25 cellular contexts compared by ENCODE assay signal in genomic region chr9:72687331-72687730, GRCh38.
"Had no signal": no experiment of that assay in that cellular context is flagged by ENCODE, and none has a peak within 500 bp of the region (broad histone marks: within the 10 kb centered on the region; RNA-seq: fewer than 3 reads in every experiment).

No MANE protein-coding gene starts in this region.

- H3K36me3 ChIP-seq: brain microvascular endothelial cell, cardiac muscle cell, MG63 had no signal

- DNase-seq: activated B cell treated with CpG ODN at 0.5 μM for 24 hours; activated CD4-positive, alpha-beta T cell treated with anti-CD3 and anti-CD28 coated beads for 1 hour; activated CD4-positive, alpha-beta T cell treated with anti-CD3 and anti-CD28 coated beads, Interleukin-2, amount 10 ng/mL, durations not matched to agents 24 days and 14 days; activated CD4-positive, alpha-beta T cell treated with anti-CD3 and anti-CD28 coated beads, Interleukin-2, amount 50 U/mL, for 48 hours; activated CD8-positive, alpha-beta memory T cell treated with anti-CD3 and anti-CD28 coated beads, Interleukin-2, amount 10 ng/mL, durations not matched to agents 7 days and 5 days; activated effector memory CD4-positive, alpha-beta T cell treated with anti-CD3 and anti-CD28 coated beads, Interleukin-2, amount 50 U/mL, for 16 hours; activated naive CD4-positive, alpha-beta T cell treated with Interleukin-2 at 50 U/mL for 16 hours; activated T-cell treated with anti-CD3 and anti-CD28 coated beads, Interleukin-2, amount 50 U/mL, for 24 hours; amygdala; brain microvascular endothelial cell; KG1; MG63; NCI-H1105 treated with DMSO at 0.1 percent for 48 hours; NCI-H1436 treated with DMSO at 0.1 percent for 48 hours; NCI-H187; NCI-H2081; NCI-H524; PC-3; SHP77 treated with DMSO at 0.1 percent for 48 hours; T-cell; T-helper 2 cell; T1000 had no signal

- H3K27me3 ChIP-seq: brain microvascular endothelial cell, cardiac muscle cell, MG63 had no signal

- H3K9me3 ChIP-seq: MG63 had no signal

- ATAC-seq: activated CD8-positive, alpha-beta memory T cell treated with anti-CD3 and anti-CD28 coated beads, Interleukin-2, amount 10 ng/mL, durations not matched to agents 7 days and 5 days; activated naive CD4-positive, alpha-beta T cell treated with anti-CD3 and anti-CD28 coated beads, Interleukin-2, amount 50 U/mL, for 72 hours; PC-3; T-cell had no signal

- H3K27ac ChIP-seq: brain microvascular endothelial cell, cardiac muscle cell, SK-N-MC had no signal

- H3K4me3 ChIP-seq: cardiac muscle cell, MG63, SK-N-MC had no signal
